25 cellular contexts compared by ENCODE assay signal in genomic region chr10:80436459-80437098, GRCh38. TPM values are rescaled to one million over a fixed set of nuclear protein-coding genes. Genes with fewer than 3 reads are reported as not detected.
DNase-seq lines count a peak whose midpoint lies in the region; ATAC-seq and TF ChIP-seq lines count a peak whose summit lies in the region.
"Had no signal": no experiment of that assay in that cellular context is flagged by ENCODE, and none has a peak within 500 bp of the region (broad histone marks: within the 10 kb centered on the region; RNA-seq: fewer than 3 reads in every experiment).

No MANE protein-coding gene starts in this region.

- H3K27ac Mint-ChIP-seq in endodermal cell (no peak overlapping the region), neural crest cell (ENCODE audit: unreplicated experiment) (peak overlapping the region; percentile 73)
- H3K27ac Mint-ChIP-seq: CD8-positive, alpha-beta T cell; H9 had no signal

- H3K4me1 ChIP-seq in cardiac muscle cell (ENCODE audit: low read depth), result no peaks in the 10 kb centered on the region
- no peaks in the 10 kb centered on the region for H3K4me1 ChIP-seq in heart right ventricle
- peaks cover 9% of the 10 kb centered on the region for H3K4me1 ChIP-seq in endodermal cell (ENCODE audit: control insufficient read depth, insufficient read depth, low read length)
- no peaks in the 10 kb centered on the region for H3K4me1 ChIP-seq in SJCRH30
- H3K4me1 ChIP-seq: BLaER1 treated with 17β-estradiol and CSF1 and Interleukin-3, amounts not matched to agents 10 nM and 100 nM; Peyer's patch had no signal

- H3K27me3 ChIP-seq in cardiac muscle cell, result no peaks in the 10 kb centered on the region
- no peaks in the 10 kb centered on the region for H3K27me3 ChIP-seq in heart right ventricle
- no peaks in the 10 kb centered on the region for H3K27me3 ChIP-seq in endodermal cell (ENCODE audit: control insufficient read depth, insufficient read depth, low read length, poor library complexity, severe bottlenecking)
- no peaks in the 10 kb centered on the region for H3K27me3 ChIP-seq in SJCRH30
- H3K27me3 ChIP-seq: BLaER1 treated with 17β-estradiol and CSF1 and Interleukin-3, amounts not matched to agents 10 nM and 100 nM; MG63; Peyer's patch had no signal

- no peaks in the 10 kb centered on the region for H3K27me3 Mint-ChIP-seq in endodermal cell (ENCODE audit: insufficient read depth)
- no peaks in the 10 kb centered on the region for H3K27me3 Mint-ChIP-seq in neural crest cell (ENCODE audit: low read depth)

- H3K4me3 Mint-ChIP-seq in endodermal cell, result no peak overlapping the region
- no peak overlapping the region for H3K4me3 Mint-ChIP-seq in neural crest cell
- H3K4me3 Mint-ChIP-seq: CD8-positive, alpha-beta T cell had no signal

- no peak for TF ChIP-seq CTCF in cardiac muscle cell (IDR thresholded peaks at IDR 0.05; ENCODE audit: low read depth, low read length)
- TF ChIP-seq CTCF in heart right ventricle (IDR thresholded peaks at IDR 0.05), result no peak
- TF ChIP-seq CTCF in endodermal cell (conservative IDR thresholded peaks at IDR 0.05), result no peak
- no peak for TF ChIP-seq CTCF in neural crest cell (conservative IDR thresholded peaks at IDR 0.05)

- peaks cover 27% of the 10 kb centered on the region for H3K36me3 Mint-ChIP-seq in endodermal cell (ENCODE audit: low read depth)
- H3K36me3 Mint-ChIP-seq in neural crest cell (ENCODE audit: low read depth), result peaks cover 7% of the 10 kb centered on the region

- no peak overlapping the region for H3K4me3 ChIP-seq in cardiac muscle cell
- no peak overlapping the region for H3K4me3 ChIP-seq in heart right ventricle
- no peak overlapping the region for H3K4me3 ChIP-seq in endodermal cell (ENCODE audit: low read length)
- no peak overlapping the region for H3K4me3 ChIP-seq in SJCRH30
- H3K4me3 ChIP-seq: BLaER1 treated with 17β-estradiol and CSF1 and Interleukin-3, amounts not matched to agents 10 nM and 100 nM; K562; MG63; Peyer's patch had no signal

- H3K36me3 ChIP-seq in cardiac muscle cell (no peaks in the 10 kb centered on the region), heart right ventricle (peaks cover 0 to 21% (median 5%) of the 10 kb centered on the region in 9 donors), endodermal cell (ENCODE audit: control insufficient read depth, insufficient read depth, low read length) (peaks cover 19% of the 10 kb centered on the region), SJCRH30 (peaks cover 27% of the 10 kb centered on the region)
- H3K36me3 ChIP-seq: MG63 had no signal

- H3K9me3 ChIP-seq in cardiac muscle cell (ENCODE audit: low read depth) (no peaks in the 10 kb centered on the region), heart right ventricle (no peaks in the 10 kb centered on the region), endodermal cell (ENCODE audit: control insufficient read depth, low read length) (no peaks in the 10 kb centered on the region), SJCRH30 (replicated peaks) (no peaks in the 10 kb centered on the region)
- H3K9me3 ChIP-seq: BLaER1 treated with 17β-estradiol and CSF1 and Interleukin-3, amounts not matched to agents 10 nM and 100 nM; MG63; Peyer's patch had no signal

- ATAC-seq in heart right ventricle, result no peak
- ATAC-seq: CD8-positive, alpha-beta T cell had no signal

- H3K27ac ChIP-seq in cardiac muscle cell, result peak overlapping the region; percentile 43
- no peak overlapping the region for H3K27ac ChIP-seq in heart right ventricle
- H3K27ac ChIP-seq in endodermal cell (ENCODE audit: low read depth, low read length), result peak overlapping the region; percentile 7
- H3K27ac ChIP-seq in SJCRH30, result no peak overlapping the region
- H3K27ac ChIP-seq: 22Rv1; BLaER1 treated with 17β-estradiol and CSF1 and Interleukin-3, amounts not matched to agents 10 nM and 100 nM; HL-60; Peyer's patch had no signal

- H3K9me3 Mint-ChIP-seq in endodermal cell, result no peaks in the 10 kb centered on the region
- H3K9me3 Mint-ChIP-seq in neural crest cell, result no peaks in the 10 kb centered on the region
- H3K9me3 Mint-ChIP-seq: CD8-positive, alpha-beta T cell; H9 had no signal

- 65 to 83% methylated on average over 6 of the region's 6 CpGs for WGBS in heart right ventricle, 2 donors
- 90 to 95% methylated on average over 4 to 6 of the region's 6 CpGs for WGBS in endodermal cell (ENCODE audit: insufficient coverage in 1 of 2, insufficient read length in 1 of 2), 2 experiments

- DNase-seq in cardiac muscle cell (ENCODE audit: low read depth in 1 of 2, low spot score in 1 of 2), result no peak
- no peak for DNase-seq in heart right ventricle
- no peak for DNase-seq in endodermal cell
- DNase-seq in neural crest cell (ENCODE audit: low read depth, low spot score), result no peak
- DNase-seq in activated CD8-positive, alpha-beta memory T cell treated with anti-CD3 and anti-CD28 coated beads for 24 hours, result no peak
- no peak for DNase-seq in NCI-H2029 treated with DMSO at 0.1 percent for 48 hours (lab: John Stamatoyannopoulos, UW)
- no peak for DNase-seq in COR-L47 (lab: John Stamatoyannopoulos, UW)
- DNase-seq in SJCRH30, result no peak
- DNase-seq: ACHN; CD8-positive, alpha-beta T cell; GDM1; H9; MG63; NCI-H1048; NCI-H1417 treated with DMSO at 0.1 percent for 48 hours; NCI-H187 treated with DMSO at 0.1 percent for 48 hours; NCI-H2227 treated with DMSO at 0.1 percent for 48 hours; NCI-H510A treated with DMSO at 0.1 percent for 48 hours; NCI-H774; Peyer's patch had no signal

- intact Hi-C loops in heart right ventricle (cut with DNase I), result no loop called here

- H3K4me1 Mint-ChIP-seq in endodermal cell (peaks cover 28% of the 10 kb centered on the region), neural crest cell (peaks cover 5% of the 10 kb centered on the region)

- peak overlapping the region; percentile 15 for H3K9ac ChIP-seq in endodermal cell (ENCODE audit: extremely low read depth, low read length, poor library complexity, severe bottlenecking)
- H3K9ac ChIP-seq: BLaER1 treated with 17β-estradiol and CSF1 and Interleukin-3, amounts not matched to agents 10 nM and 100 nM had no signal

RNA-seq across cellular contexts. Expression of gene TSPAN14, which starts 17.5 kb away (rescaled TPM):
- total RNA-seq in cardiac muscle cell, result 29.5 and 31.6 TPM in 2 replicates
- 55.1 and 57.0 TPM in 2 replicates for polyA plus RNA-seq in cardiac muscle cell
- 10 to 100 TPM; 21.7 to 57.2 (median 27.6) TPM for total RNA-seq in heart right ventricle
- 10 to 100 TPM; 16.9 to 35.0 TPM for polyA plus RNA-seq in heart right ventricle
- 100 to 1,000 TPM; 121 to 123 TPM for total RNA-seq in endodermal cell
- polyA plus RNA-seq in endodermal cell (2013, experiment 1 of 2), result 142 TPM
- polyA plus RNA-seq in endodermal cell (2013, experiment 2 of 2), result 127 TPM
- 140 and 144 TPM in 2 replicates for total RNA-seq in neural crest cell
- 37.7 and 40.4 TPM in 2 replicates for total RNA-seq in SJCRH30 (2014; rRNA removed; shearing (Covaris generic))

RNA-seq across cellular contexts. Expression of gene PRXL2A, which starts 28.2 kb away (rescaled TPM):
- total RNA-seq in cardiac muscle cell (52.0 and 61.8 TPM in 2 replicates), heart right ventricle (100 to 1,000 TPM in 3 of 10 donors, 10 to 100 TPM in 7; 57.3 to 135 (median 84.3) TPM), endodermal cell (100 to 1,000 TPM; 101 to 127 TPM), neural crest cell (156 and 161 TPM in 2 replicates)
- polyA plus RNA-seq in cardiac muscle cell (132 and 144 TPM in 2 replicates), heart right ventricle (10 to 100 TPM; 46.0 to 54.6 TPM)
- polyA plus RNA-seq in endodermal cell (2013, experiment 1 of 2), result 101 TPM
- polyA plus RNA-seq in endodermal cell (2013, experiment 2 of 2), result 97.4 TPM
- 259 and 261 TPM in 2 replicates for total RNA-seq in SJCRH30 (2014; rRNA removed; shearing (Covaris generic))
- total RNA-seq: LHCN-M2 had no signal

Comparison
In these comparisons a context has a peak if more than half of its experiments do, and no peak if none do; other contexts are left out.
1. H3K27ac ChIP-seq: peak in cardiac muscle cell (single experiment) and endodermal cell (single experiment); none in heart right ventricle (0 of 10) and SJCRH30 (single experiment).